ENCODE assay signal across 1 cellular context in genomic region chr2:55693181-55694125, GRCh38.
TF ChIP-seq lines count a peak whose summit lies in the region.

Gene PNPT1 (minus strand): TSS chr2:55693844. CDS start chr2:55693823, 21 bp downstream.

TF ChIP-seq in HepG2, 621 proteins besides CTCF, POLR2A, EP300 and RAD21 (continued from another document and continues in another):
- TF ChIP-seq NFYC (CRISPR knock-in tag; IDR thresholded peaks at IDR 0.05) (peak; percentile 91), ZNF225 (CRISPR knock-in tag; IDR thresholded peaks at IDR 0.05) (peak; percentile 84; the same call in 1 of the 2 replicates), FOSL2 (CRISPR knock-in tag; IDR thresholded peaks at IDR 0.05) (peak; percentile 70), TFE3 (CRISPR knock-in tag; IDR thresholded peaks at IDR 0.05) (peak; percentile 84), CEBPG (CRISPR knock-in tag; IDR thresholded peaks at IDR 0.05) (peak; percentile 85), ISX (CRISPR knock-in tag; conservative IDR thresholded peaks at IDR 0.05) (peak; percentile 55; the same call in 1 of the 2 replicates), ZNF205 (CRISPR knock-in tag; IDR thresholded peaks at IDR 0.05) (peak; percentile 27; the same call in 1 of the 2 replicates), ZMYM3 (CRISPR knock-in tag; IDR thresholded peaks at IDR 0.05) (peak; percentile 71; the same call in 1 of the 2 replicates), FOXA1 (IDR thresholded peaks at IDR 0.05) (no peak), FOXA1 (CRISPR knock-in tag; IDR thresholded peaks at IDR 0.05) (peak; percentile 61), HOXD1 (CRISPR knock-in tag; IDR thresholded peaks at IDR 0.05) (peak; percentile 78; the same call in 1 of the 2 replicates), ZNF563 (CRISPR knock-in tag; IDR thresholded peaks at IDR 0.05) (peak; percentile 92), ZNF891 (CRISPR knock-in tag; IDR thresholded peaks at IDR 0.05) (peak; percentile 78; the same call in 1 of the 2 replicates), ZNF564 (CRISPR knock-in tag; IDR thresholded peaks at IDR 0.05) (peak; percentile 77; the same call in 1 of the 2 replicates), ZNF33A (CRISPR knock-in tag; IDR thresholded peaks at IDR 0.05; ENCODE audit: borderline replicate concordance) (no peak), ZNF143 (CRISPR knock-in tag; IDR thresholded peaks at IDR 0.05) (peak; percentile 88), ZSCAN12 (CRISPR knock-in tag; IDR thresholded peaks at IDR 0.05) (peak; percentile 19; the same call in 1 of the 2 replicates), TAF1 (CRISPR knock-in tag; IDR thresholded peaks at IDR 0.05) (peak; percentile 95), ZBTB2 (CRISPR knock-in tag; IDR thresholded peaks at IDR 0.05; ENCODE audit: low read depth) (peak; percentile 81), ZNF672 (CRISPR knock-in tag; IDR thresholded peaks at IDR 0.05) (0 out of 2 replicates have a peak, but pooled peaks have one; percentile 55), ZNF768 (CRISPR knock-in tag; IDR thresholded peaks at IDR 0.05) (peak; percentile 83; the same call in 1 of the 2 replicates), HNF4A (CRISPR knock-in tag; IDR thresholded peaks at IDR 0.05) (peak; percentile 65), PLRG1 (conservative IDR thresholded peaks at IDR 0.05) (no peak), AHR (CRISPR knock-in tag; IDR thresholded peaks at IDR 0.05) (peak; percentile 94), EZH2 (conservative IDR thresholded peaks at IDR 0.05; ENCODE audit: low read depth, low read length) (no peak), KLF15 (CRISPR knock-in tag; IDR thresholded peaks at IDR 0.05; ENCODE audit: borderline replicate concordance) (no peak), ZNF496 (CRISPR knock-in tag; IDR thresholded peaks at IDR 0.05; ENCODE audit: insufficient replicate concordance) (no peak), HCFC1 (IDR thresholded peaks at IDR 0.05; ENCODE audit: low read depth, low read length) (peak; percentile 18; the same call in 1 of the 2 replicates), E2F1 (CRISPR knock-in tag; IDR thresholded peaks at IDR 0.05) (no peak; the same call in 1 of the 2 replicates), HNF1B (CRISPR knock-in tag; IDR thresholded peaks at IDR 0.05) (peak; percentile 87), ZNF790 (CRISPR knock-in tag; IDR thresholded peaks at IDR 0.05; ENCODE audit: borderline replicate concordance) (0 out of 2 replicates have a peak, but pooled peaks have one; percentile 31), CBX2 (IDR thresholded peaks at IDR 0.05; ENCODE audit: low read depth, low read length) (no peak), CBX2 (CRISPR knock-in tag; IDR thresholded peaks at IDR 0.05; ENCODE audit: low read depth) (peak; percentile 65; the same call in 1 of the 2 replicates), REPIN1 (CRISPR knock-in tag; IDR thresholded peaks at IDR 0.05; ENCODE audit: borderline replicate concordance, low read depth) (peak; percentile 97), GATAD1 (CRISPR knock-in tag; IDR thresholded peaks at IDR 0.05) (peak; percentile 99), PTBP1 (IDR thresholded peaks at IDR 0.05; ENCODE audit: low read depth, low read length, poor library complexity, severe bottlenecking) (no peak), BHLHE40 (IDR thresholded peaks at IDR 0.05; ENCODE audit: low read length) (peak; percentile 57; the same call in 1 of the 2 replicates), PRMT3 (CRISPR knock-in tag; IDR thresholded peaks at IDR 0.05; ENCODE audit: borderline replicate concordance, low read depth) (peak; percentile 89; the same call in 1 of the 2 replicates), LCORL (IDR thresholded peaks at IDR 0.05) (no peak), LCORL (CRISPR knock-in tag; IDR thresholded peaks at IDR 0.05) (peak; percentile 63), HOXA9 (CRISPR knock-in tag; IDR thresholded peaks at IDR 0.05; ENCODE audit: borderline replicate concordance) (no peak), PHF8 (CRISPR knock-in tag; IDR thresholded peaks at IDR 0.05) (peak; percentile 97), TRIM24 (CRISPR knock-in tag; IDR thresholded peaks at IDR 0.05) (no peak)
- TF ChIP-seq, protein P1, sequence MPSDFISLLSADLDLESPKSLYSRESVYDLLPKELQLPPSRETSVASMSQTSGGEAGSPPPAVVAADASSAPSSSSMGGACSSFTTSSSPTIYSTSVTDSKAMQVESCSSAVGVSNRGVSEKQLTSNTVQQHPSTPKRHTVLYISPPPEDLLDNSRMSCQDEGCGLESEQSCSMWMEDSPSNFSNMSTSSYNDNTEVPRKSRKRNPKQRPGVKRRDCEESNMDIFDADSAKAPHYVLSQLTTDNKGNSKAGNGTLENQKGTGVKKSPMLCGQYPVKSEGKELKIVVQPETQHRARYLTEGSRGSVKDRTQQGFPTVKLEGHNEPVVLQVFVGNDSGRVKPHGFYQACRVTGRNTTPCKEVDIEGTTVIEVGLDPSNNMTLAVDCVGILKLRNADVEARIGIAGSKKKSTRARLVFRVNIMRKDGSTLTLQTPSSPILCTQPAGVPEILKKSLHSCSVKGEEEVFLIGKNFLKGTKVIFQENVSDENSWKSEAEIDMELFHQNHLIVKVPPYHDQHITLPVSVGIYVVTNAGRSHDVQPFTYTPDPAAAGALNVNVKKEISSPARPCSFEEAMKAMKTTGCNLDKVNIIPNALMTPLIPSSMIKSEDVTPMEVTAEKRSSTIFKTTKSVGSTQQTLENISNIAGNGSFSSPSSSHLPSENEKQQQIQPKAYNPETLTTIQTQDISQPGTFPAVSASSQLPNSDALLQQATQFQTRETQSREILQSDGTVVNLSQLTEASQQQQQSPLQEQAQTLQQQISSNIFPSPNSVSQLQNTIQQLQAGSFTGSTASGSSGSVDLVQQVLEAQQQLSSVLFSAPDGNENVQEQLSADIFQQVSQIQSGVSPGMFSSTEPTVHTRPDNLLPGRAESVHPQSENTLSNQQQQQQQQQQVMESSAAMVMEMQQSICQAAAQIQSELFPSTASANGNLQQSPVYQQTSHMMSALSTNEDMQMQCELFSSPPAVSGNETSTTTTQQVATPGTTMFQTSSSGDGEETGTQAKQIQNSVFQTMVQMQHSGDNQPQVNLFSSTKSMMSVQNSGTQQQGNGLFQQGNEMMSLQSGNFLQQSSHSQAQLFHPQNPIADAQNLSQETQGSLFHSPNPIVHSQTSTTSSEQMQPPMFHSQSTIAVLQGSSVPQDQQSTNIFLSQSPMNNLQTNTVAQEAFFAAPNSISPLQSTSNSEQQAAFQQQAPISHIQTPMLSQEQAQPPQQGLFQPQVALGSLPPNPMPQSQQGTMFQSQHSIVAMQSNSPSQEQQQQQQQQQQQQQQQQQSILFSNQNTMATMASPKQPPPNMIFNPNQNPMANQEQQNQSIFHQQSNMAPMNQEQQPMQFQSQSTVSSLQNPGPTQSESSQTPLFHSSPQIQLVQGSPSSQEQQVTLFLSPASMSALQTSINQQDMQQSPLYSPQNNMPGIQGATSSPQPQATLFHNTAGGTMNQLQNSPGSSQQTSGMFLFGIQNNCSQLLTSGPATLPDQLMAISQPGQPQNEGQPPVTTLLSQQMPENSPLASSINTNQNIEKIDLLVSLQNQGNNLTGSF (CRISPR knock-in tag; IDR thresholded peaks at IDR 0.05): peak; percentile 81; the same call in 1 of the 2 replicates
- TF ChIP-seq, protein P2, sequence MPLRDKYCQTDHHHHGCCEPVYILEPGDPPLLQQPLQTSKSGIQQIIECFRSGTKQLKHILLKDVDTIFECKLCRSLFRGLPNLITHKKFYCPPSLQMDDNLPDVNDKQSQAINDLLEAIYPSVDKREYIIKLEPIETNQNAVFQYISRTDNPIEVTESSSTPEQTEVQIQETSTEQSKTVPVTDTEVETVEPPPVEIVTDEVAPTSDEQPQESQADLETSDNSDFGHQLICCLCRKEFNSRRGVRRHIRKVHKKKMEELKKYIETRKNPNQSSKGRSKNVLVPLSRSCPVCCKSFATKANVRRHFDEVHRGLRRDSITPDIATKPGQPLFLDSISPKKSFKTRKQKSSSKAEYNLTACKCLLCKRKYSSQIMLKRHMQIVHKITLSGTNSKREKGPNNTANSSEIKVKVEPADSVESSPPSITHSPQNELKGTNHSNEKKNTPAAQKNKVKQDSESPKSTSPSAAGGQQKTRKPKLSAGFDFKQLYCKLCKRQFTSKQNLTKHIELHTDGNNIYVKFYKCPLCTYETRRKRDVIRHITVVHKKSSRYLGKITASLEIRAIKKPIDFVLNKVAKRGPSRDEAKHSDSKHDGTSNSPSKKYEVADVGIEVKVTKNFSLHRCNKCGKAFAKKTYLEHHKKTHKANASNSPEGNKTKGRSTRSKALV (CRISPR knock-in tag; IDR thresholded peaks at IDR 0.05): peak; percentile 58; the same call in 1 of the 2 replicates
- TF ChIP-seq, protein P3, sequence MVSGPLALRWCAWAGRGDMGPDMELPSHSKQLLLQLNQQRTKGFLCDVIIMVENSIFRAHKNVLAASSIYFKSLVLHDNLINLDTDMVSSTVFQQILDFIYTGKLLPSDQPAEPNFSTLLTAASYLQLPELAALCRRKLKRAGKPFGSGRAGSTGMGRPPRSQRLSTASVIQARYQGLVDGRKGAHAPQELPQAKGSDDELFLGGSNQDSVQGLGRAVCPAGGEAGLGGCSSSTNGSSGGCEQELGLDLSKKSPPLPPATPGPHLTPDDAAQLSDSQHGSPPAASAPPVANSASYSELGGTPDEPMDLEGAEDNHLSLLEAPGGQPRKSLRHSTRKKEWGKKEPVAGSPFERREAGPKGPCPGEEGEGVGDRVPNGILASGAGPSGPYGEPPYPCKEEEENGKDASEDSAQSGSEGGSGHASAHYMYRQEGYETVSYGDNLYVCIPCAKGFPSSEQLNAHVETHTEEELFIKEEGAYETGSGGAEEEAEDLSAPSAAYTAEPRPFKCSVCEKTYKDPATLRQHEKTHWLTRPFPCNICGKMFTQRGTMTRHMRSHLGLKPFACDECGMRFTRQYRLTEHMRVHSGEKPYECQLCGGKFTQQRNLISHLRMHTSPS (CRISPR knock-in tag; IDR thresholded peaks at IDR 0.05; ENCODE audit: low read depth): peak; percentile 31; the same call in 1 of the 2 replicates
- TF ChIP-seq, protein P4, sequence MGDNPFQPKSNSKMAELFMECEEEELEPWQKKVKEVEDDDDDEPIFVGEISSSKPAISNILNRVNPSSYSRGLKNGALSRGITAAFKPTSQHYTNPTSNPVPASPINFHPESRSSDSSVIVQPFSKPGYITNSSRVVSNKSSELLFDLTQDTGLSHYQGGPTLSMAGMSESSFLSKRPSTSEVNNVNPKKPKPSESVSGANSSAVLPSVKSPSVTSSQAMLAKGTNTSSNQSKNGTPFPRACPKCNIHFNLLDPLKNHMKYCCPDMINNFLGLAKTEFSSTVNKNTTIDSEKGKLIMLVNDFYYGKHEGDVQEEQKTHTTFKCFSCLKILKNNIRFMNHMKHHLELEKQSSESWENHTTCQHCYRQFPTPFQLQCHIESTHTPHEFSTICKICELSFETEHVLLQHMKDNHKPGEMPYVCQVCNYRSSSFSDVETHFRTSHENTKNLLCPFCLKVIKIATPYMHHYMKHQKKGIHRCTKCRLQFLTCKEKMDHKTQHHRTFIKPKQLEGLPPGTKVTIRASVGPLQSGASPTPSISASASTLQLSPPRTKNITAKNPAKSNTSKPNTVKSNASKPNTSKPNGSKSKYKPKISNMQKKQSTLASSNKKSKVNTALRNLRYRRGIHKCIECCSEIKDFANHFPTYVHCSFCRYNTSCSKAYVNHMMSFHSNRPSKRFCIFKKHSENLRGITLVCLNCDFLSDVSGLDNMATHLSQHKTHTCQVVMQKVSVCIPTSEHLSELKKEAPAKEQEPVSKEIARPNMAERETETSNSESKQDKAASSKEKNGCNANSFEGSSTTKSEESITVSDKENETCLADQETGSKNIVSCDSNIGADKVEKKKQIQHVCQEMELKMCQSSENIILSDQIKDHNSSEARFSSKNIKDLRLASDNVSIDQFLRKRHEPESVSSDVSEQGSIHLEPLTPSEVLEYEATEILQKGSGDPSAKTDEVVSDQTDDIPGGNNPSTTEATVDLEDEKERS (CRISPR knock-in tag; IDR thresholded peaks at IDR 0.05): peak; percentile 79; the same call in 1 of the 2 replicates
- TF ChIP-seq, protein P5, sequence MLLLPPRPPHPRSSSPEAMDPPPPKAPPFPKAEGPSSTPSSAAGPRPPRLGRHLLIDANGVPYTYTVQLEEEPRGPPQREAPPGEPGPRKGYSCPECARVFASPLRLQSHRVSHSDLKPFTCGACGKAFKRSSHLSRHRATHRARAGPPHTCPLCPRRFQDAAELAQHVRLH (CRISPR knock-in tag; IDR thresholded peaks at IDR 0.05; ENCODE audit: borderline replicate concordance, low read depth): peak; percentile 93; the same call in 1 of the 2 replicates
